In genomic region chr7:128523940-128524524, GRCh38 we compare ENCODE assay signal across 8 cellular contexts. TPM values are rescaled to one million over a fixed set of nuclear protein-coding genes. Genes with fewer than 3 reads are reported as not detected.
A peak's percentile ranks its signal among the peaks of the same experiment; 100 is the strongest.
DNase-seq lines count a peak whose midpoint lies in the region; ATAC-seq, FAIRE-seq and TF ChIP-seq lines count a peak whose summit lies in the region.
"Not testable (repeated sequence)": the region's sequence is repeated elsewhere in the genome, so short reads cannot be mapped to it uniquely, and the experiment has no call there.

No MANE protein-coding gene starts in this region.

- FAIRE-seq in pancreas (lab: Jason Lieb, UNC): not testable (repeated sequence)

- peak overlapping the region in 6 of 7 donors; percentile 10 to 93 (median 70) for H3K27ac Mint-ChIP-seq in CD14-positive monocyte
- peak overlapping the region; percentile 72 for H3K27ac Mint-ChIP-seq in activated naive CD4-positive, alpha-beta T cell treated with anti-CD3 and anti-CD28 coated beads, Interleukin-2, amount 50 U/mL, for 24 hours

- not testable (repeated sequence) for H3K4me3 ChIP-seq in KMS-11 (IDR thresholded peaks at IDR 0.05; ENCODE audit: insufficient read depth, low read depth, low read length); Peyer's patch; pancreas; transverse colon

- in situ Hi-C loops in transverse colon (cut with MboI; ENCODE audit: low pct_ligation_motif_present in 1 of 4, low pct_unique_long_range_greater_than_20kb in 1 of 4, low sequenced_read_pairs in 3 of 4): not testable (repeated sequence)

- peaks cover 19% of the 10 kb centered on the region for H3K4me1 Mint-ChIP-seq in CD14-positive monocyte
- H3K4me1 Mint-ChIP-seq in activated naive CD4-positive, alpha-beta T cell treated with anti-CD3 and anti-CD28 coated beads, Interleukin-2, amount 50 U/mL, for 24 hours: not testable (repeated sequence)

- H3K27me3 Mint-ChIP-seq in CD14-positive monocyte (ENCODE audit: low read depth in 3 of 3); activated naive CD4-positive, alpha-beta T cell treated with anti-CD3 and anti-CD28 coated beads, Interleukin-2, amount 50 U/mL, for 24 hours: not testable (repeated sequence)

- H3K4me1 ChIP-seq in KMS-11 (ENCODE audit: low read depth, poor library complexity, severe bottlenecking) (peaks cover 35% of the 10 kb centered on the region), Peyer's patch (peaks cover 0 to 18% (median 3%) of the 10 kb centered on the region in 4 donors), transverse colon (peaks cover 5 to 24% (median 7%) of the 10 kb centered on the region in 4 donors)
- not testable (repeated sequence) for H3K4me1 ChIP-seq in pancreas

- intact Hi-C loops in CD14-positive monocyte (cut with micrococcal nuclease); pancreas (cut with DNase I); transverse colon (cut with DNase I; ENCODE audit: low total_unique reads): not testable (repeated sequence)
- intact Hi-C loops in cardiac septum (cut with DNase I): loop anchor here (10.0 kb wide), 1 partner anchor 49 kb away; the partner anchor contains the start of gene METTL2B

- TF ChIP-seq CTCF in CD14-positive monocyte (IDR thresholded peaks at IDR 0.05); KMS-11 (conservative IDR thresholded peaks at IDR 0.05; ENCODE audit: low read depth, low read length); Peyer's patch (IDR thresholded peaks at IDR 0.05); pancreas (IDR thresholded peaks at IDR 0.05); transverse colon (IDR thresholded peaks at IDR 0.05): not testable (repeated sequence)

- not testable (repeated sequence) for H3K4me3 Mint-ChIP-seq in CD14-positive monocyte; activated naive CD4-positive, alpha-beta T cell treated with anti-CD3 and anti-CD28 coated beads, Interleukin-2, amount 50 U/mL, for 24 hours

- H3K27me3 ChIP-seq in KMS-11 (ENCODE audit: insufficient read depth, low read depth); Peyer's patch; pancreas; transverse colon: not testable (repeated sequence)

- H3K9ac ChIP-seq in KMS-11: not testable (repeated sequence)

- not testable (repeated sequence) for H3K9me3 ChIP-seq in Peyer's patch, pancreas, transverse colon

- H3K36me3 Mint-ChIP-seq in CD14-positive monocyte; activated naive CD4-positive, alpha-beta T cell treated with anti-CD3 and anti-CD28 coated beads, Interleukin-2, amount 50 U/mL, for 24 hours: not testable (repeated sequence)

- DNase-seq in CD14-positive monocyte (ENCODE audit: low spot score); pancreas: not testable (repeated sequence)
- DNase-seq in Peyer's patch (peak in 2 of 3 donors; percentile 50 to 57), cardiac septum (ENCODE audit: low spot score) (peak; percentile 14), mesenteric fat pad (ENCODE audit: low spot score) (peak; percentile 49), transverse colon (peak; percentile 26)

- 50 to 51% methylated on average over 8 to 9 of the region's 9 CpGs for WGBS in pancreas, 2 donors
- WGBS in transverse colon (ENCODE audit: low coverage in 1 of 2), 2 donors: 27 to 28% methylated on average over 3 to 9 of the region's 9 CpGs

- not testable (repeated sequence) for TF ChIP-seq POLR2A in Peyer's patch (IDR thresholded peaks at IDR 0.05); transverse colon (IDR thresholded peaks at IDR 0.05)

- H2AFZ ChIP-seq in KMS-11 (ENCODE audit: low read depth): not testable (repeated sequence)

- H3K27ac ChIP-seq in KMS-11 (peak overlapping the region; percentile 7; the same call in 1 of the 2 replicates), Peyer's patch (peak overlapping the region in 3 of 4 donors; percentile 46 to 81 (median 73)), transverse colon (peak overlapping the region; percentile 65 to 74 (median 70))
- H3K27ac ChIP-seq in pancreas: not testable (repeated sequence)

- not testable (repeated sequence) for H3K4me2 ChIP-seq in KMS-11

- H4K20me1 ChIP-seq in KMS-11 (ENCODE audit: insufficient read depth): not testable (repeated sequence)

- TF ChIP-seq EP300 in transverse colon (IDR thresholded peaks at IDR 0.05; ENCODE audit: low read depth): not testable (repeated sequence)

- not testable (repeated sequence) for H3K9me3 Mint-ChIP-seq in CD14-positive monocyte; activated naive CD4-positive, alpha-beta T cell treated with anti-CD3 and anti-CD28 coated beads, Interleukin-2, amount 50 U/mL, for 24 hours

- peak; percentile 26 to 45 (median 32) for ATAC-seq in pancreas

- not testable (repeated sequence) for H3K36me3 ChIP-seq in KMS-11 (ENCODE audit: insufficient read depth); Peyer's patch; pancreas; transverse colon

- not testable (repeated sequence) for H3K79me2 ChIP-seq in KMS-11 (ENCODE audit: insufficient read depth, low read depth)

RNA-seq across cellular contexts. Expression of gene METTL2B, which starts 47.5 kb away (rescaled TPM):
- 10 to 100 TPM; 10.1 to 11.1 TPM for polyA plus RNA-seq in CD14-positive monocyte
- 10 to 100 TPM; 14.0 to 23.3 (median 20.4) TPM for total RNA-seq in Peyer's patch
- total RNA-seq in cardiac septum: 22.8 TPM
- 26.6 TPM for total RNA-seq in mesenteric fat pad
- 10 to 100 TPM in 4 of 6 donors, 1 to 10 TPM in 2; 8.8 to 12.6 (median 10.8) TPM for total RNA-seq in pancreas
- 1 to 10 TPM; 6.2 to 6.7 TPM for polyA plus RNA-seq in pancreas
- total RNA-seq in transverse colon: 10 to 100 TPM; 22.1 to 30.3 (median 23.2) TPM
